Comparison of ENCODE assay signal across 1 cellular context in genomic region chr1:113388621-113389355, GRCh38.
TF ChIP-seq lines count a peak whose summit lies in the region.

No MANE protein-coding gene starts in this region.

TF ChIP-seq in K562, 482 proteins besides CTCF, POLR2A, EP300 and RAD21 (continued from another document and continues in another):
- TF ChIP-seq, protein P1, sequence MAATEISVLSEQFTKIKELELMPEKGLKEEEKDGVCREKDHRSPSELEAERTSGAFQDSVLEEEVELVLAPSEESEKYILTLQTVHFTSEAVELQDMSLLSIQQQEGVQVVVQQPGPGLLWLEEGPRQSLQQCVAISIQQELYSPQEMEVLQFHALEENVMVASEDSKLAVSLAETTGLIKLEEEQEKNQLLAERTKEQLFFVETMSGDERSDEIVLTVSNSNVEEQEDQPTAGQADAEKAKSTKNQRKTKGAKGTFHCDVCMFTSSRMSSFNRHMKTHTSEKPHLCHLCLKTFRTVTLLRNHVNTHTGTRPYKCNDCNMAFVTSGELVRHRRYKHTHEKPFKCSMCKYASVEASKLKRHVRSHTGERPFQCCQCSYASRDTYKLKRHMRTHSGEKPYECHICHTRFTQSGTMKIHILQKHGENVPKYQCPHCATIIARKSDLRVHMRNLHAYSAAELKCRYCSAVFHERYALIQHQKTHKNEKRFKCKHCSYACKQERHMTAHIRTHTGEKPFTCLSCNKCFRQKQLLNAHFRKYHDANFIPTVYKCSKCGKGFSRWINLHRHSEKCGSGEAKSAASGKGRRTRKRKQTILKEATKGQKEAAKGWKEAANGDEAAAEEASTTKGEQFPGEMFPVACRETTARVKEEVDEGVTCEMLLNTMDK (IDR thresholded peaks at IDR 0.05; ENCODE audit: borderline replicate concordance, insufficient read depth, low read depth, low read length, poor library complexity, severe bottlenecking), result no peak
- no peak for TF ChIP-seq NFE2L1 (tag; IDR thresholded peaks at IDR 0.05; ENCODE audit: borderline replicate concordance, low read depth)
- no peak for TF ChIP-seq KDM4B (IDR thresholded peaks at IDR 0.05; ENCODE audit: borderline replicate concordance in 2 of 2, low read depth in 1 of 2)
- no peak for TF ChIP-seq MCM3 (IDR thresholded peaks at IDR 0.05)
- TF ChIP-seq U2AF1 (optimal IDR thresholded peaks at IDR 0.05; ENCODE audit: low read depth, low read length), result no peak
- no peak for TF ChIP-seq ZNF407 (IDR thresholded peaks at IDR 0.05; ENCODE audit: low read depth)
- TF ChIP-seq ZNF23 (CRISPR knock-in tag; IDR thresholded peaks at IDR 0.05), result no peak
- no peak for TF ChIP-seq HEY1 (CRISPR knock-in tag; IDR thresholded peaks at IDR 0.05; ENCODE audit: borderline replicate concordance)
- TF ChIP-seq ZBTB8A (IDR thresholded peaks at IDR 0.05; ENCODE audit: partially characterized antibody), result no peak
- no peak for TF ChIP-seq NFATC3 (IDR thresholded peaks at IDR 0.05)
- TF ChIP-seq, protein P2, sequence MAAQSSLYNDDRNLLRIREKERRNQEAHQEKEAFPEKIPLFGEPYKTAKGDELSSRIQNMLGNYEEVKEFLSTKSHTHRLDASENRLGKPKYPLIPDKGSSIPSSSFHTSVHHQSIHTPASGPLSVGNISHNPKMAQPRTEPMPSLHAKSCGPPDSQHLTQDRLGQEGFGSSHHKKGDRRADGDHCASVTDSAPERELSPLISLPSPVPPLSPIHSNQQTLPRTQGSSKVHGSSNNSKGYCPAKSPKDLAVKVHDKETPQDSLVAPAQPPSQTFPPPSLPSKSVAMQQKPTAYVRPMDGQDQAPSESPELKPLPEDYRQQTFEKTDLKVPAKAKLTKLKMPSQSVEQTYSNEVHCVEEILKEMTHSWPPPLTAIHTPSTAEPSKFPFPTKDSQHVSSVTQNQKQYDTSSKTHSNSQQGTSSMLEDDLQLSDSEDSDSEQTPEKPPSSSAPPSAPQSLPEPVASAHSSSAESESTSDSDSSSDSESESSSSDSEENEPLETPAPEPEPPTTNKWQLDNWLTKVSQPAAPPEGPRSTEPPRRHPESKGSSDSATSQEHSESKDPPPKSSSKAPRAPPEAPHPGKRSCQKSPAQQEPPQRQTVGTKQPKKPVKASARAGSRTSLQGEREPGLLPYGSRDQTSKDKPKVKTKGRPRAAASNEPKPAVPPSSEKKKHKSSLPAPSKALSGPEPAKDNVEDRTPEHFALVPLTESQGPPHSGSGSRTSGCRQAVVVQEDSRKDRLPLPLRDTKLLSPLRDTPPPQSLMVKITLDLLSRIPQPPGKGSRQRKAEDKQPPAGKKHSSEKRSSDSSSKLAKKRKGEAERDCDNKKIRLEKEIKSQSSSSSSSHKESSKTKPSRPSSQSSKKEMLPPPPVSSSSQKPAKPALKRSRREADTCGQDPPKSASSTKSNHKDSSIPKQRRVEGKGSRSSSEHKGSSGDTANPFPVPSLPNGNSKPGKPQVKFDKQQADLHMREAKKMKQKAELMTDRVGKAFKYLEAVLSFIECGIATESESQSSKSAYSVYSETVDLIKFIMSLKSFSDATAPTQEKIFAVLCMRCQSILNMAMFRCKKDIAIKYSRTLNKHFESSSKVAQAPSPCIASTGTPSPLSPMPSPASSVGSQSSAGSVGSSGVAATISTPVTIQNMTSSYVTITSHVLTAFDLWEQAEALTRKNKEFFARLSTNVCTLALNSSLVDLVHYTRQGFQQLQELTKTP (IDR thresholded peaks at IDR 0.05; ENCODE audit: low read depth in 1 of 2, partially characterized antibody in 2 of 2), result peak in 1 of 2 experiments; percentile 86
- TF ChIP-seq GTF2B (IDR thresholded peaks at IDR 0.05; ENCODE audit: extremely low read depth, insufficient read length), result no peak
- TF ChIP-seq ZNF699 (CRISPR knock-in tag; IDR thresholded peaks at IDR 0.05; ENCODE audit: insufficient replicate concordance), result no peak
- TF ChIP-seq SMARCA4 (IDR thresholded peaks at IDR 0.05), result peak; percentile 24; the same call in 1 of the 2 replicates
- no peak for TF ChIP-seq U2AF2 (optimal IDR thresholded peaks at IDR 0.05; ENCODE audit: low read depth, low read length)
- TF ChIP-seq TAF9B (IDR thresholded peaks at IDR 0.05; ENCODE audit: partially characterized antibody), result no peak
- TF ChIP-seq YY1 (IDR thresholded peaks at IDR 0.05; ENCODE audit: borderline replicate concordance in 1 of 3, control insufficient read depth in 1 of 3, extremely low read depth in 1 of 3, insufficient read depth in 3 of 3, insufficient read length in 1 of 3, insufficient replicate concordance in 2 of 3, low read depth in 1 of 3, low read length in 2 of 3), result no peak
- TF ChIP-seq RREB1 (CRISPR knock-in tag; IDR thresholded peaks at IDR 0.05), result no peak
- no peak for TF ChIP-seq ZBTB26 (CRISPR knock-in tag; IDR thresholded peaks at IDR 0.05)
- no peak for TF ChIP-seq PCBP2 (IDR thresholded peaks at IDR 0.05; ENCODE audit: low read depth, low read length, poor library complexity, severe bottlenecking)
- TF ChIP-seq ETS1 (conservative IDR thresholded peaks at IDR 0.05; ENCODE audit: control insufficient read depth, low read depth, low read length), result no peak
